In the genomic region with DNA sequence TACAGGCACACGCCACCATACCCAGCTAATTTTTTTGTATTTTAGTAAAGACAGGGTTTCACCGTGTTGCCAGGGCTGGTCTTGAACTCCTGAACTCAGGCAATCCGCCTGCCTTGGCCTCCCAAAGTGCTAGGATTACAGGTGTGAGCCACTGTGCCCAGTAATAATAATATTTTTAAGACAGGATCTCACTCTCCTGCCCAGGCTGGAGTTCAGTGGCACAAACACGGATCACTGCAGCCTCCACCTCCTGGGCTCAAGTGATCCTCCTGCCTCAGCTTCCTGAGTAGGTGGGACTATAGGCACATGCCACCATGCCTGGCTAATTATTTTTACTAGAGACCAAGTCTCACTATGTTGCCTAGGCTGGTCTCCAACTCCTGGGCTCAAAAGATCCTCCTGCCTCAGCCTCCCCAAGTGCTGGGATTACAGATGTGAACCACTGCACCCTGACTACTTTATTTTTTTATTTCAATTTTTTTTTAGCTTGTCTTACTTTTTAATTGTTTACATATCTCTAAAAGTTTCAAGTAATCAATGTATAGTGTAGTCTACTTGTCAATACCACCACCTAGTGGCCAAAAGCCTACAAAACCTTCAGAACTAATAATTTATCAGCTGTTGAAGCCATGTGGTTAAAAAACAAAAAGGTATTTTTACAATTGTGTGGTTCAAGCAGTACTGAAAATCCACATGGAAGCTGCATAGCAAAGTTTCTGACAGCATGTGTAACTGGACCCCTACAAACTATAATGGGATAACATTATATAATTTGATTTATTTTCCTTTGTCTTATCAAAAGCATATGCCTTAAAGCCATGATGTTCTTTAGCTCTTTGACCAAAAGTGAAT, we compare ENCODE assay signal across 8 cellular contexts. TPM values are rescaled to one million over a fixed set of nuclear protein-coding genes. Genes with fewer than 3 reads are reported as not detected.
A peak's percentile ranks its signal among the peaks of the same experiment; 100 is the strongest.
DNase-seq lines count a peak whose midpoint lies in the region; ATAC-seq, FAIRE-seq and TF ChIP-seq lines count a peak whose summit lies in the region.

No MANE protein-coding gene starts in this region.

- H3F3A ChIP-seq in PC-3 (ENCODE audit: low read length, unreplicated experiment), result peaks cover 8% of the 10 kb centered on the region

- no peak overlapping the region for H3K4me3 Mint-ChIP-seq in IgD-negative memory B cell

- WGBS in suprapubic skin, result 69% methylated on average over 4 of the region's 4 CpGs

- no peaks in the 10 kb centered on the region for H3K27me3 ChIP-seq in A673 (replicated peaks; ENCODE audit: insufficient read depth, low read depth, low read length, poor library complexity)
- H3K27me3 ChIP-seq in PC-3 (ENCODE audit: low read length), result no peaks in the 10 kb centered on the region
- no peaks in the 10 kb centered on the region for H3K27me3 ChIP-seq in brain microvascular endothelial cell (replicated peaks)
- H3K27me3 ChIP-seq in suprapubic skin, result no peaks in the 10 kb centered on the region

- H3K27ac ChIP-seq in A673 (ENCODE audit: low read depth, low read length, poor library complexity, severe bottlenecking), result peak overlapping the region; percentile 40
- no peak overlapping the region for H3K27ac ChIP-seq in PC-3 (ENCODE audit: low read length)
- peak overlapping the region; percentile 20 for H3K27ac ChIP-seq in brain microvascular endothelial cell
- H3K27ac ChIP-seq in kidney (ENCODE audit: low read depth in 2 of 2, low read length in 2 of 2), result no peak overlapping the region
- no peak overlapping the region for H3K27ac ChIP-seq in suprapubic skin

- H3K4me2 ChIP-seq in PC-3 (ENCODE audit: low read length), result no peak overlapping the region

- H3K4me1 ChIP-seq in A673 (ENCODE audit: insufficient read depth, low read length, poor library complexity, severe bottlenecking) (peaks cover 28% of the 10 kb centered on the region), PC-3 (ENCODE audit: insufficient read depth, low read length) (peaks cover 62% of the 10 kb centered on the region), kidney (ENCODE audit: control insufficient read depth in 1 of 2, insufficient read depth in 1 of 2, low read depth in 1 of 2, low read length in 2 of 2) (peaks cover 11 to 12% of the 10 kb centered on the region in 2 donors), suprapubic skin (peaks cover 25% of the 10 kb centered on the region)

- H3K4me3 ChIP-seq in A673 (ENCODE audit: low read depth, low read length, poor library complexity, severe bottlenecking), result no peak overlapping the region
- no peak overlapping the region for H3K4me3 ChIP-seq in PC-3 (ENCODE audit: low read length)
- H3K4me3 ChIP-seq in brain microvascular endothelial cell (ENCODE audit: low read depth, low read length), result no peak overlapping the region
- H3K4me3 ChIP-seq in kidney (ENCODE audit: low read length in 2 of 2), result no peak overlapping the region
- H3K4me3 ChIP-seq in suprapubic skin, result no peak overlapping the region

- no peaks in the 10 kb centered on the region for H3K9me3 Mint-ChIP-seq in IgD-negative memory B cell

- peaks cover 44% of the 10 kb centered on the region for H3K79me2 ChIP-seq in PC-3 (ENCODE audit: low read length)

- H3K9me2 ChIP-seq in PC-3 (replicated peaks; ENCODE audit: low read length), result no peaks in the 10 kb centered on the region

- H3K27me3 Mint-ChIP-seq in IgD-negative memory B cell, result no peaks in the 10 kb centered on the region

- BruUV-seq in A673 (replicated peaks; lab: Mats Ljungman, UMichigan), result no TSS peak
- no TSS peak for BruUV-seq in PC-3 (replicated peaks; lab: Mats Ljungman, UMichigan)

- peak overlapping the region; percentile 18; the same call in 1 of the 2 replicates for H2AFZ ChIP-seq in PC-3 (ENCODE audit: low read length)

- POLR2A ChIA-PET in A673 (lab: Charles Lee; ENCODE audit: low non-redundant PET) (no interaction called here), PC-3 (lab: Charles Lee; ENCODE audit: unreplicated experiment) (interaction anchor here (0.6 to 0.7 kb wide), 2 partner anchors 336 to 486 kb away, joined by 3 to 5 read pairs; no protein-coding TSS in a partner anchor)

- peak; percentile 15; the same call in 1 of the 2 replicates for ATAC-seq in PC-3
- ATAC-seq in GM21526 (IDR thresholded peaks at IDR 0.05; ENCODE audit: low FRiP score, unreplicated experiment), result no peak

- peak overlapping the region in 2 of 3 donors; percentile 65 to 71 for H3K27ac Mint-ChIP-seq in IgD-negative memory B cell

- in situ Hi-C loops in brain microvascular endothelial cell (cut with HindIII; ENCODE audit: low pct_ligation_motif_present, low sequenced_read_pairs), result no loop called here

- intact Hi-C loops in A673 (cut with micrococcal nuclease; ENCODE audit: unreplicated experiment) (loop anchor here (1.0 to 10.0 kb wide), 4 partner anchors 147 to 559 kb away; a partner anchor contains a TSS), PC-3 (cut with micrococcal nuclease) (loop anchor here (1.0 to 5.0 kb wide), 6 partner anchors 92 to 415 kb away; no protein-coding TSS in a partner anchor), kidney (cut with DNase I) (loop anchor here (10.0 kb wide), 1 partner anchor 339 kb away; no protein-coding TSS in a partner anchor)

- H3K9me3 ChIP-seq in A673 (ENCODE audit: low read depth, low read length, poor library complexity, severe bottlenecking), result no peaks in the 10 kb centered on the region
- no peaks in the 10 kb centered on the region for H3K9me3 ChIP-seq in PC-3 (ENCODE audit: low read length)
- H3K9me3 ChIP-seq in kidney (ENCODE audit: control insufficient read depth in 1 of 2, low read length in 2 of 2), result no peaks in the 10 kb centered on the region
- H3K9me3 ChIP-seq in suprapubic skin, result no peaks in the 10 kb centered on the region

- peaks cover 47% of the 10 kb centered on the region for H3K36me3 ChIP-seq in A673 (ENCODE audit: insufficient read depth, low read length, poor library complexity, severe bottlenecking)
- peaks cover 37% of the 10 kb centered on the region for H3K36me3 ChIP-seq in PC-3 (ENCODE audit: low read depth, low read length)
- no peaks in the 10 kb centered on the region for H3K36me3 ChIP-seq in brain microvascular endothelial cell (replicated peaks)
- peaks cover 7 to 19% of the 10 kb centered on the region in 2 donors for H3K36me3 ChIP-seq in kidney (ENCODE audit: control insufficient read depth in 1 of 2, insufficient read depth in 2 of 2, low read length in 2 of 2)
- H3K36me3 ChIP-seq in suprapubic skin, result peaks cover 21% of the 10 kb centered on the region

- H3K4me1 Mint-ChIP-seq in IgD-negative memory B cell, result peaks cover 22 to 30% (median 23%) of the 10 kb centered on the region in 3 donors

- no peak for TF ChIP-seq POLR2A in suprapubic skin (IDR thresholded peaks at IDR 0.05)

- H3K36me3 Mint-ChIP-seq in IgD-negative memory B cell, result no peaks in the 10 kb centered on the region

- peak; percentile 87 for TF ChIP-seq CTCF in A673 (conservative IDR thresholded peaks at IDR 0.05; ENCODE audit: low read depth, low read length)
- peak; percentile 89 for TF ChIP-seq CTCF in PC-3 (conservative IDR thresholded peaks at IDR 0.05; ENCODE audit: low read depth, low read length)
- TF ChIP-seq CTCF in brain microvascular endothelial cell (IDR thresholded peaks at IDR 0.05; ENCODE audit: low read depth, low read length, missing control alignments), result peak; percentile 44
- TF ChIP-seq CTCF in kidney (IDR thresholded peaks at IDR 0.05; ENCODE audit: borderline replicate concordance, extremely low read depth, insufficient read depth), result peak; percentile 65
- peak; percentile 57 to 60 for TF ChIP-seq CTCF in suprapubic skin (IDR thresholded peaks at IDR 0.05)

- DNase-seq in A673 (ENCODE audit: low spot score) (peak; percentile 86), ELR (ENCODE audit: low read depth) (peak; percentile 81), PC-3 (peak; percentile 91), brain microvascular endothelial cell (peak; percentile 78), kidney (no peak), suprapubic skin (ENCODE audit: low spot score in 2 of 2) (no peak)

- CTCF ChIA-PET in A673 (lab: Charles Lee), result interaction anchor here (0.6 to 2.5 kb wide), 11 partner anchors 10 to 569 kb away, joined by 3 to 37 read pairs (median 4); a partner anchor contains a TSS
- CTCF ChIA-PET in PC-3 (lab: Charles Lee), result interaction anchor here (0.6 to 1.7 kb wide), 9 partner anchors 11 to 1336 kb away, joined by 3 to 20 read pairs (median 8); a partner anchor contains a TSS

- no peak for TF ChIP-seq EP300 in suprapubic skin (IDR thresholded peaks at IDR 0.05)

- H3K9ac ChIP-seq in PC-3 (ENCODE audit: low read length) (no peak overlapping the region), kidney (ENCODE audit: low read length in 2 of 2) (no peak overlapping the region)

- peak; percentile 85 for FAIRE-seq in kidney (lab: Jason Lieb, UNC)

- H4K20me1 ChIP-seq in PC-3 (ENCODE audit: low read length), result no peaks in the 10 kb centered on the region

RNA-seq across cellular contexts. Expression of a gene that starts 10.4 kb away (rescaled TPM):
- 40.2 and 46.7 TPM in 2 replicates for total RNA-seq in A673 (2021)
- polyA plus RNA-seq in IgD-negative memory B cell, result 13.5 TPM
- 33.5 and 35.5 TPM in 2 replicates for total RNA-seq in PC-3 (2014; rRNA removed)
- 13.2 TPM for total RNA-seq in kidney
- 13.0 TPM for polyA plus RNA-seq in kidney (ENCODE audit: insufficient read depth, low read depth, low replicate concordance)
- total RNA-seq in suprapubic skin, result 10 to 100 TPM; 10.9 to 14.7 (median 14.7) TPM

Comparison
In these comparisons a context has a peak if more than half of its experiments do, and no peak if none do; other contexts are left out.
1. DNase-seq: peak in A673 (single experiment), ELR (single experiment), PC-3 (single experiment) and brain microvascular endothelial cell (single experiment); none in kidney (single experiment) and suprapubic skin (0 of 2).
2. H3K27ac ChIP-seq: peak in A673 (single experiment) and brain microvascular endothelial cell (single experiment); none in PC-3 (single experiment), kidney (0 of 2) and suprapubic skin (single experiment).
3. Peak in every context shown above with its lines, with median percentiles within 50 percentile points of each other: CTCF ChIP-seq.